In the genomic region with DNA sequence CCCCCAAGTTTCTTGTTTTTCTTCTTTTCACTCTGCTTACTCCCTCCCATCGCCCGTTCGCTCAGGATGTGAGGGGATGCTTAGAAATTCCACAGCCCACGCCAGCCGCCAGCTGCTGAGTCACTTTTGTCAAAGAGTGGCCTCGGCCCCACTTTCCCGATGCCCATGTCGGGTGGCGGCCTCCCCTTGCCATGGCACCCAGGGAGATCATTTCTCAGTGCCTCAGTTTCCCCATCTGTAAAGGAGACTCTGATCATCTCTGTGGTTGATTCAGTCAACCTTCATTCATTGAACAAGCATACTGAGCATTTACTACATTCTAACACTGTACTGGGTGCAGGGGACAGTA, we compare ENCODE assay signal across 9 cellular contexts. TPM values are rescaled to one million over a fixed set of nuclear protein-coding genes. Genes with fewer than 3 reads are reported as not detected.
DNase-seq lines count a peak whose midpoint lies in the region; ATAC-seq and TF ChIP-seq lines count a peak whose summit lies in the region.
"Had no signal": no experiment of that assay in that cellular context is flagged by ENCODE, and none has a peak within 500 bp of the region (broad histone marks: within the 10 kb centered on the region; RNA-seq: fewer than 3 reads in every experiment).

No MANE protein-coding gene starts in this region.

- in situ Hi-C loops in IMR-90 (cut with MboI; ENCODE audit: low sequenced_read_pairs), result no loop called here

- H2BK15ac ChIP-seq in IMR-90 (ENCODE audit: low read depth, low read length), result peak overlapping the region; percentile 85; the same call in 2 of the 3 replicates

- H3K9me3 ChIP-seq in BLaER1 (no peaks in the 10 kb centered on the region), IMR-90 (ENCODE audit: control insufficient read depth, insufficient read depth, low read length) (no peaks in the 10 kb centered on the region), neuron (ENCODE audit: low read length) (no peaks in the 10 kb centered on the region)

- H2AK5ac ChIP-seq in IMR-90 (ENCODE audit: low read depth, low read length), result peak overlapping the region; percentile 98

- H3K4me3 ChIP-seq in BLaER1, result peak overlapping the region; percentile 86
- peak overlapping the region; percentile 76 for H3K4me3 ChIP-seq in IMR-90 (ENCODE audit: insufficient read depth, low read depth, low read length)
- H3K4me3 ChIP-seq in dorsolateral prefrontal cortex, result peak overlapping the region; percentile 44 to 76 (median 65)
- peak overlapping the region; percentile 32 for H3K4me3 ChIP-seq in neuron (ENCODE audit: low read length)

- CTCF ChIA-PET in IMR-90 (lab: Yijun Ruan, JAX), result interaction anchor here (0.6 kb wide), 1 partner anchor 20 kb away, joined by 3 read pairs; no protein-coding TSS in a partner anchor

- H3K9me1 ChIP-seq in IMR-90 (ENCODE audit: insufficient read depth, low read length), result peaks cover 32% of the 10 kb centered on the region

- H2BK20ac ChIP-seq in IMR-90 (ENCODE audit: low read depth, low read length), result peak overlapping the region; percentile 28

- POLR2A ChIA-PET in IMR-90 (lab: Charles Lee; ENCODE audit: unreplicated experiment), result interaction anchor here (0.6 to 0.7 kb wide), 4 partner anchors 11 to 321 kb away, joined by 4 to 10 read pairs (median 7); no protein-coding TSS in a partner anchor

- TF ChIP-seq RAD21 in IMR-90 (IDR thresholded peaks at IDR 0.05; ENCODE audit: low read length), result no peak

- H3K27ac ChIP-seq in BLaER1 (peak overlapping the region; percentile 93), IMR-90 (ENCODE audit: insufficient read depth, low read length) (peak overlapping the region; percentile 80), dorsolateral prefrontal cortex (peak overlapping the region in 56 of 59 donors; percentile 14 to 96 (median 84))
- H3K27ac ChIP-seq: VCaP had no signal

- H3K27me3 ChIP-seq in BLaER1 (no peaks in the 10 kb centered on the region), IMR-90 (ENCODE audit: control insufficient read depth, insufficient read depth, low read length) (no peaks in the 10 kb centered on the region), dorsolateral prefrontal cortex (no peaks in the 10 kb centered on the region), neuron (ENCODE audit: insufficient read depth, low read length) (no peaks in the 10 kb centered on the region)

- H3K4me1 ChIP-seq in BLaER1 (peaks cover 83% of the 10 kb centered on the region), IMR-90 (ENCODE audit: control insufficient read depth, insufficient read depth, low read length) (peaks cover 43% of the 10 kb centered on the region), neuron (ENCODE audit: insufficient read depth, low read length) (peaks cover 43% of the 10 kb centered on the region)

- H3K79me1 ChIP-seq in IMR-90 (ENCODE audit: low read depth in 1 of 2, low read length in 2 of 2), result peaks cover 2 to 59% of the 10 kb centered on the region in 2 experiments

- no peak for TF ChIP-seq POLR2A in IMR-90 (IDR thresholded peaks at IDR 0.05; ENCODE audit: low read depth, low read length)

- BruUV-seq in IMR-90 (replicated peaks; lab: Mats Ljungman, UMichigan), result no TSS peak

- dilution Hi-C loops in IMR-90 (cut with HindIII; ENCODE audit: low sequenced_read_pairs, unreplicated experiment), result no loop called here

- peak overlapping the region; percentile 97 for H4K91ac ChIP-seq in IMR-90 (ENCODE audit: insufficient read depth, low read depth, low read length)

- peak overlapping the region; percentile 75 for H3K14ac ChIP-seq in IMR-90 (replicated peaks; ENCODE audit: low read depth, low read length)

- H2BK120ac ChIP-seq in IMR-90 (ENCODE audit: low read depth, low read length), result peak overlapping the region; percentile 69

- H3K36me3 ChIP-seq in BLaER1 (peaks cover 27% of the 10 kb centered on the region), IMR-90 (ENCODE audit: control insufficient read depth, insufficient read depth, low read length) (peaks cover 20% of the 10 kb centered on the region; the same call in 1 of the 2 replicates), neuron (ENCODE audit: insufficient read depth, low read length) (no peaks in the 10 kb centered on the region)

- peak overlapping the region; percentile 96 for H3K4ac ChIP-seq in IMR-90 (ENCODE audit: low read depth, low read length)

- WGBS in IMR-90 (ENCODE audit: extremely low coverage in 2 of 2, insufficient read length in 1 of 2), 2 experiments, result no CpG with 5 or more reads among the region's 9 CpGs

- H3K4me2 ChIP-seq in BLaER1 (peak overlapping the region; percentile 100), IMR-90 (ENCODE audit: low read depth, low read length) (peak overlapping the region; percentile 72)

- no peak for TF ChIP-seq CTCF in IMR-90 (conservative IDR thresholded peaks at IDR 0.05; ENCODE audit: low read depth, low read length)
- TF ChIP-seq CTCF in dorsolateral prefrontal cortex (IDR thresholded peaks at IDR 0.05 in 54 of 56, conservative IDR thresholded peaks at IDR 0.05 in 2 of 56; ENCODE audit: low read depth in 1 of 56, partially characterized antibody in 56 of 56), result no peak

- peak overlapping the region; percentile 83 for H2AFZ ChIP-seq in IMR-90 (replicated peaks; ENCODE audit: low read length, poor library complexity)
- H2AFZ ChIP-seq in neuron (ENCODE audit: low read depth, low read length), result peak overlapping the region; percentile 72

- peak overlapping the region; percentile 74 to 78 for H4K8ac ChIP-seq in IMR-90 (ENCODE audit: low read depth in 2 of 2, low read length in 2 of 2)

- DNase-seq in IMR-90 (no peak), dorsolateral prefrontal cortex (no peak), NCI-H2171 treated with DMSO at 0.1 percent for 48 hours (lab: John Stamatoyannopoulos, UW) (no peak), DMS53 (lab: John Stamatoyannopoulos, UW) (no peak), SIG-M5 treated with dmso at 0.1 percent for 504 hours (lab: John Stamatoyannopoulos, UW; ENCODE audit: unreplicated experiment) (no peak)

- H3K56ac ChIP-seq in IMR-90 (ENCODE audit: extremely low read depth, insufficient read depth, low read length), result peak overlapping the region; percentile 56; the same call in 1 of the 2 replicates

- H3K23ac ChIP-seq in IMR-90 (ENCODE audit: low read depth, low read length), result peak overlapping the region; percentile 72

- H2BK5ac ChIP-seq in IMR-90 (ENCODE audit: low read depth, low read length, poor library complexity, severe bottlenecking), result peak overlapping the region; percentile 91

- H4K5ac ChIP-seq in IMR-90 (ENCODE audit: low read depth, low read length), result peak overlapping the region; percentile 69

- H2AK9ac ChIP-seq in IMR-90 (replicated peaks; ENCODE audit: low read depth, low read length, poor library complexity), result peak overlapping the region; percentile 85

- intact Hi-C loops in IMR-90 (cut with micrococcal nuclease) (no loop called here), dorsolateral prefrontal cortex (cut with DNase I) (loop anchor here in 1 of 2 donors (10.0 kb wide), 1 partner anchor 289 kb away; a partner anchor contains a TSS)

- ATAC-seq in IMR-90 (ENCODE audit: low read depth), result no peak
- no peak for ATAC-seq in HG03469 (IDR thresholded peaks at IDR 0.05; ENCODE audit: unreplicated experiment)

- peak overlapping the region; percentile 49 for H3K18ac ChIP-seq in IMR-90 (ENCODE audit: low read depth, low read length)

- H4K20me1 ChIP-seq in BLaER1 (0 out of 2 replicates have a peak, but pooled peaks cover 5% of the 10 kb centered on the region), IMR-90 (ENCODE audit: insufficient read depth, low read length) (peaks cover 32% of the 10 kb centered on the region)

- peak overlapping the region; percentile 91 for H3K9ac ChIP-seq in BLaER1
- H3K9ac ChIP-seq in IMR-90 (ENCODE audit: low read depth, low read length), result peak overlapping the region; percentile 74

TF ChIP-seq in IMR-90, 13 proteins besides CTCF, POLR2A, EP300 and RAD21:
- TF ChIP-seq, protein P1, sequence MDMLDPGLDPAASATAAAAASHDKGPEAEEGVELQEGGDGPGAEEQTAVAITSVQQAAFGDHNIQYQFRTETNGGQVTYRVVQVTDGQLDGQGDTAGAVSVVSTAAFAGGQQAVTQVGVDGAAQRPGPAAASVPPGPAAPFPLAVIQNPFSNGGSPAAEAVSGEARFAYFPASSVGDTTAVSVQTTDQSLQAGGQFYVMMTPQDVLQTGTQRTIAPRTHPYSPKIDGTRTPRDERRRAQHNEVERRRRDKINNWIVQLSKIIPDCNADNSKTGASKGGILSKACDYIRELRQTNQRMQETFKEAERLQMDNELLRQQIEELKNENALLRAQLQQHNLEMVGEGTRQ (IDR thresholded peaks at IDR 0.05; ENCODE audit: low read depth, low read length), result no peak
- TF ChIP-seq MXI1 (IDR thresholded peaks at IDR 0.05; ENCODE audit: borderline replicate concordance, low read depth, low read length) (no peak), MAFK (IDR thresholded peaks at IDR 0.05; ENCODE audit: low read depth, low read length) (no peak), RFX5 (IDR thresholded peaks at IDR 0.05; ENCODE audit: low read depth, low read length) (no peak), RCOR1 (IDR thresholded peaks at IDR 0.05; ENCODE audit: insufficient replicate concordance, low read length) (peak; percentile 88), SMC3 (IDR thresholded peaks at IDR 0.05; ENCODE audit: low read depth, low read length) (no peak), NFE2L2 (IDR thresholded peaks at IDR 0.05; ENCODE audit: low read depth, low read length) (peak; percentile 14; the same call in 1 of the 2 replicates)

RNA-seq across cellular contexts. Expression of a gene that starts 0.4 kb away (rescaled TPM):
- total RNA-seq in IMR-90 (2012; rRNA removed), result 81.9 and 108 TPM in 2 replicates
- 122 and 124 TPM in 2 replicates for polyA plus RNA-seq in IMR-90 (2012; rRNA removed)
- 69.9 and 116 TPM in 2 replicates for polyA plus RNA-seq in IMR-90 (2012; cell fraction: cytosol; rRNA removed)
- 238 and 330 TPM in 2 replicates for polyA plus RNA-seq in IMR-90 (2012; cell fraction: nucleus; rRNA removed; ENCODE audit: low replicate concordance)
- 100 to 1,000 TPM in 13 of 120 experiments, 10 to 100 TPM in 107; 34.7 to 209 (median 68.0) TPM for total RNA-seq in dorsolateral prefrontal cortex

RNA-seq across cellular contexts. Expression of a gene that starts 10.6 kb away (rescaled TPM):
- total RNA-seq in IMR-90 (2012; rRNA removed) (0.18 TPM in 1 of 2 replicates, not detected in the other), dorsolateral prefrontal cortex (under 1 TPM in 33 of 120 experiments, not detected in 87; 0.23 to 0.90 (median 0.48) TPM)
- 0.22 and 0.24 TPM in 2 replicates for polyA plus RNA-seq in IMR-90 (2012; rRNA removed)
- 0.22 and 0.56 TPM in 2 replicates for polyA plus RNA-seq in IMR-90 (2012; cell fraction: cytosol; rRNA removed)
- 0.28 and 0.41 TPM in 2 replicates for polyA plus RNA-seq in IMR-90 (2012; cell fraction: nucleus; rRNA removed; ENCODE audit: low replicate concordance)

RNA-seq across cellular contexts. Expression of a gene that starts 33.9 kb away (rescaled TPM):
- under 0.01 TPM in 1 of 2 replicates, not detected in the other for total RNA-seq in IMR-90 (2012; rRNA removed)
- polyA plus RNA-seq in IMR-90 (2012; rRNA removed), result not detected in 2 replicates
- 0.01 TPM in 1 of 2 replicates, not detected in the other for polyA plus RNA-seq in IMR-90 (2012; cell fraction: cytosol; rRNA removed)
- polyA plus RNA-seq in IMR-90 (2012; cell fraction: nucleus; rRNA removed; ENCODE audit: low replicate concordance), result 0.08 and 0.16 TPM in 2 replicates
- total RNA-seq in dorsolateral prefrontal cortex, result 10 to 100 TPM; 11.5 to 82.1 (median 47.8) TPM

Comparison
In these comparisons a context has a peak if more than half of its experiments do, and no peak if none do; other contexts are left out.
1. H3K4me3 ChIP-seq: peak in every context shown above with its lines; median percentile 86 in BLaER1; 76 in IMR-90; 65 in dorsolateral prefrontal cortex; 32 in neuron.
2. RNA of a gene that starts 33.9 kb away (total RNA-seq): 11.5 to 82.1 TPM in dorsolateral prefrontal cortex; under 0.01 TPM in IMR-90; every median in the first group is over 10 times any median in the second.
3. Peak in every context shown above with its lines, with median percentiles within 50 percentile points of each other: H3K27ac ChIP-seq.